ENCODE assay signal across 8 cellular contexts in the genomic region with DNA sequence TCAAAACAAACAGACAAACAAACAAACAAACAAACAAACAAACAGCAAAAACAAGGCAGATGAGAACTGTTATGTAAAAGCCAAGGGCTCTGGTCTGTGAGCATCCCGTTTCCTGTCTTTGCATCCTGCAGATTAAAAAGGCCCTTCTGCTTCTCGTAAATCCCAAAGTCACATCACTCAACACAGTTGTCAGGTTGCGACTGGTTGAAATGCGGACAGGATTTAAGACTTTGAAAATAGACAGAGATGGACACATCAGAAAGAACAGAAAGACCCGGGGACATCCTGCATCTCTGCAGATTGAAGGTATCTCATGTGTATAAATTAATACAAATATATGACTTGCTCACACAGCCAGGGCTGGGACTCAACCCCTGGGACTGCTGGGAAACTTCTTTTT.
"Had no signal": no experiment of that assay in that cellular context is flagged by ENCODE, and none has a peak within 500 bp of the region (broad histone marks: within the 10 kb centered on the region; RNA-seq: fewer than 3 reads in every experiment).

No MANE protein-coding gene starts in this region.

- H3K4me3 ChIP-seq: HAP-1 had no signal

- H3K27ac ChIP-seq: HL-60 had no signal

- ATAC-seq: HCT116 had no signal

- H3K36me3 ChIP-seq: HAP-1 had no signal

- DNase-seq: GOT3, H7, HFFc6, IMR-90, KBM-7 had no signal

- H3K9me3 ChIP-seq: HAP-1 had no signal
